ENCODE assay signal across 8 cellular contexts in the genomic region with DNA sequence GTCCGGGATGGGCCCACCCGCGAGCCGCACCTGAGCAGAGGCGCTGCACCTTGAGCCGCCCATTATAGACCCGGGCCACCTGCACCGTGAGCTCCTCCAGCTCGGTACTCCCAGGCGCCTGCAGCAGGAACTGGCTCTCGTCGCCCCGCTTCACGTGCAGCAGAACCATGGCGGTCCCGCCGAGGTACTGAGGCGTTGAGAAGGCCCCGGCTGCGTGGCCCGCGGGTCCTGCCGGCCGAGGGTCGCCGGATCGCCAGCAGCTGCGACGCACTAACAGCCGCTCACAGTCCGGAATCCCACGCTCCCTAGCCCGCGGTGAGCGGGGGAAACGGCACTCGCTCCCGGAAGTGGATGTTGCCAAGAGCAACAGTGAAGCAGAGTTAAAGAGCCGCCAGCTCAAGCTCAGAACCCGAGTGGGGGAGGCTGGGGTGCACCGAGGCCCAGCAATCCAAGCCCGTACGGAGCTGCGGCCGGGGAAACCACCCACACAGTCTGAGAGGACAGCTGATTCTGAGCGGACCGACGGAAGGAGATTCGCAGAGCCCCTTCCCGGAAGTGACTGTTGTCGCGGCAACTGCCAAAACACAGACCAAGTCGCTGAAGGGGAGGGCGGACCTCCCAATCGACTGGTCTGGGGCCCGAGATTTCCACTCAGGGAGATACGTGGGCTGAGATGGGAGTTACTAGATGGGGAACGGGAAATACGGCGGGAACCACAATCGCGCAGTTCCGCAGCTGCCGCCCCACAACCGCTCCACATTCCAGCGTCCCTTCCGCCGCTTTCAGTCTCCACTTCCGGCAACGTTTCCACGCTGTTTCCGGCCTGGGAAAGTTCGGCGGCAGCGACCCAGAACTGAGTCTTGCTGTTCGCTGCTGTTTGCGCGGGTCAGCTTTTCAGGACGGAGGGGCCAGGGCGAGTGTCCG.
DNase-seq lines count a peak whose midpoint lies in the region; ATAC-seq and TF ChIP-seq lines count a peak whose summit lies in the region.

A gene with protein sequence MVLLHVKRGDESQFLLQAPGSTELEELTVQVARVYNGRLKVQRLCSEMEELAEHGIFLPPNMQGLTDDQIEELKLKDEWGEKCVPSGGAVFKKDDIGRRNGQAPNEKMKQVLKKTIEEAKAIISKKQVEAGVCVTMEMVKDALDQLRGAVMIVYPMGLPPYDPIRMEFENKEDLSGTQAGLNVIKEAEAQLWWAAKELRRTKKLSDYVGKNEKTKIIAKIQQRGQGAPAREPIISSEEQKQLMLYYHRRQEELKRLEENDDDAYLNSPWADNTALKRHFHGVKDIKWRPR (minus strand): TSS at position 303 of the 924 bp plus-strand sequence. CDS start 134 bp downstream, at position 169.

- peak; percentile 95 for ATAC-seq in HG03196 (IDR thresholded peaks at IDR 0.05; ENCODE audit: unreplicated experiment)
- ATAC-seq in activated CD4-positive, CD25-positive, alpha-beta regulatory T cell treated with anti-CD3 and anti-CD28 coated beads, Interleukin-2, amount 50 U/mL, for 24 hours: peak; percentile 93

- in situ Hi-C loops in GM18951 (cut with MboI; ENCODE audit: low sequenced_read_pairs, unreplicated experiment): no loop called here

- peak; percentile 73 for TF ChIP-seq POLR2A in GM18951 (IDR thresholded peaks at IDR 0.05; ENCODE audit: extremely low read depth, insufficient read depth, insufficient read length)

- DNase-seq in AG08396 (ENCODE audit: low spot score) (peak; percentile 93), NCI-H446 (lab: John Stamatoyannopoulos, UW) (peak; percentile 63 to 89), cerebellar cortex (ENCODE audit: low spot score) (peak; percentile 95), islet precursor cell (peak; percentile 92)
- DNase-seq in stimulated activated CD4-positive, alpha-beta T cell treated with anti-CD3 and anti-CD28 coated beads, Interleukin-12 subunit alpha, Interleukin-12 subunit beta, amount 100 ng/mL, for 48 hours (ENCODE audit: low read depth in 2 of 3, low spot score in 1 of 3): peak; percentile 76 to 83 (median 81)

Comparison
In these comparisons a context has a peak if more than half of its experiments do, and no peak if none do; other contexts are left out.
1. Peak in every context shown above with its lines: DNase-seq and ATAC-seq.